ENCODE assay signal across 1 cellular context in the genomic region with DNA sequence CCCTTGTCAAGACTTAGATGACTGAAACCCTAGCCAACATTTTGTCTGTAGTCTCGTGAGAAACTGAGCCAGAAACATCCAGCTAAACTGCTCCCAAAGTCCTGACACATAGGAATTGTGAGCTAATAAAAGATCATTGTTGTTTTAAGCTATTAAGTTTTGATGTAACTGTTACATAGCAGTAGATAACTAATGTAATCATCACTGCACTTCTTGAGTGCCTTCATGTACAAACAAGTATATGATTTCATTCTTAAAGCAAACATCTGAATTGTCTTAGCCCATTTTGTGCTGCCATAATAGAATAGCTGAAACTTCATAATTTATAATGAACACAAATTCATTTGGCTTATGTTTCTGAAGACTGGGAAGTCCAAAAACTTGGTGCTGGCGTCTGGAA.
TF ChIP-seq lines count a peak whose summit lies in the region.

No MANE protein-coding gene starts in this region.

TF ChIP-seq in GM23338, 12 proteins besides CTCF, POLR2A, EP300 and RAD21 (continued from another document):
- TF ChIP-seq ZNF462 (CRISPR knock-in tag; IDR thresholded peaks at IDR 0.05) (no peak), EZH2 (IDR thresholded peaks at IDR 0.05; ENCODE audit: low read depth, unreplicated experiment) (no peak), EZH2phosphoT487 (IDR thresholded peaks at IDR 0.05; ENCODE audit: unreplicated experiment) (no peak), STAT1 (IDR thresholded peaks at IDR 0.05; ENCODE audit: unreplicated experiment) (no peak), REST (IDR thresholded peaks at IDR 0.05; ENCODE audit: unreplicated experiment) (no peak), ZNF331 (CRISPR knock-in tag; IDR thresholded peaks at IDR 0.05; ENCODE audit: low read depth) (no peak), CREB1 (CRISPR knock-in tag; IDR thresholded peaks at IDR 0.05; ENCODE audit: low read depth) (no peak), POLR2AphosphoS5 (IDR thresholded peaks at IDR 0.05; ENCODE audit: low read depth) (no peak), NANOG (IDR thresholded peaks at IDR 0.05; ENCODE audit: borderline replicate concordance) (no peak), ZNF114 (CRISPR knock-in tag; IDR thresholded peaks at IDR 0.05) (no peak), JUNB (IDR thresholded peaks at IDR 0.05; ENCODE audit: unreplicated experiment) (no peak)
